In the genomic region with DNA sequence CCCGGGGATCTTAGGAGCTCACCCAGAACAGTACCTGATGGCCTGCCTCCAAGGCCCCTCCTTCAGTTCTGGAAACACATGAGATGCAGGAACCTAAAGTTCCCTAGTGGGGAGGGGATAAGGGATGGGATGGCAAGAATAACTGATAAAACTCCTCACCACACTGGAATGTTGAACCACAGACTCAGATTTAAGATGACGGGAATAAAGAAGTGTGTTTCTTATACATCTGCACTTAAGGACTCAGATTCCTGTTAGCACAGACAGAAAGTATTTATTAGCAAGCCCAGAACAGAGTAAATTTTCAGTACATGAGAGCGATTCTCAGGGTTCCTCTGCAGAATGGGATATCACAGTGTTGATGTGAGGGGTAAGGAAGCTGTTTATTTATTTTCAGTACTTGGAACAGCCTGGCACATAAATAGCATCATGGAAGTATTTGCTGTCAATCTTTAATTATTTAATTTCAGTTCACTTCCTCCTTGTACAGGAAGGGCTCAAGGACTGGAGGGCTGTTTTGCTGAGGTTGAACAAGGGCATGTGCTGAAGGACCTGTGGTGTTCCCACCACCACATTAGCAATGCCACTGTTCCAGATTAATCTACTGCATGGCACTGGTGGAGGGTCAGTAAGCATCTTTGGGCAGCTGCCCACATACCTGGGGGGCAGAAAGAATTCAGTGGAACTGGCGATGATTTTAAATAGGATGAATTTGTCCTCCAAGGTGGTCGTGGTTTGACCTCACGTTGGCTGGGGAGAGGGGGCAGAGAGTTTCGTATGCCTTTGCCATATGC, we compare ENCODE assay signal across 16 cellular contexts.
DNase-seq lines count a peak whose midpoint lies in the region; ATAC-seq and TF ChIP-seq lines count a peak whose summit lies in the region.
"Had no signal": no experiment of that assay in that cellular context is flagged by ENCODE, and none has a peak within 500 bp of the region (broad histone marks: within the 10 kb centered on the region; RNA-seq: fewer than 3 reads in every experiment).

No MANE protein-coding gene starts in this region.

- peaks cover 21% of the 10 kb centered on the region for H3K27me3 Mint-ChIP-seq in type B pancreatic cell
- H3K27me3 Mint-ChIP-seq: activated naive CD8-positive, alpha-beta T cell treated with anti-CD3 and anti-CD28 coated beads for 36 hours had no signal

- no peaks in the 10 kb centered on the region for H3K9me3 ChIP-seq in WERI-Rb-1 (ENCODE audit: severe bottlenecking)

- H3K36me3 ChIP-seq in WERI-Rb-1: no peaks in the 10 kb centered on the region

- peak overlapping the region; percentile 18 for H3K27ac Mint-ChIP-seq in type B pancreatic cell
- H3K27ac Mint-ChIP-seq: activated naive CD8-positive, alpha-beta T cell treated with anti-CD3 and anti-CD28 coated beads for 36 hours had no signal

- H3K4me1 Mint-ChIP-seq in type B pancreatic cell (ENCODE audit: unreplicated experiment): peaks cover 47% of the 10 kb centered on the region

- no peak for ATAC-seq in HG03280 (IDR thresholded peaks at IDR 0.05; ENCODE audit: unreplicated experiment)
- ATAC-seq: HepG2 had no signal

- peaks cover 7% of the 10 kb centered on the region for H3K9me3 Mint-ChIP-seq in type B pancreatic cell
- H3K9me3 Mint-ChIP-seq: activated naive CD8-positive, alpha-beta T cell treated with anti-CD3 and anti-CD28 coated beads for 36 hours had no signal

- H3K27ac ChIP-seq in WERI-Rb-1: no peak overlapping the region
- H3K27ac ChIP-seq: 22Rv1, VCaP had no signal

- no peak overlapping the region for H3K4me3 ChIP-seq in WERI-Rb-1 (ENCODE audit: low read depth, low read length)

- TF ChIP-seq CTCF in type B pancreatic cell (conservative IDR thresholded peaks at IDR 0.05) (no peak), WERI-Rb-1 (IDR thresholded peaks at IDR 0.05; ENCODE audit: low read depth, low read length) (no peak)

- H3K27me3 ChIP-seq in WERI-Rb-1 (ENCODE audit: insufficient read depth, low read depth, severe bottlenecking): no peaks in the 10 kb centered on the region

- no peak overlapping the region for H3K4me3 Mint-ChIP-seq in type B pancreatic cell
- H3K4me3 Mint-ChIP-seq: activated naive CD8-positive, alpha-beta T cell treated with anti-CD3 and anti-CD28 coated beads for 36 hours had no signal

- no peaks in the 10 kb centered on the region for H3K36me3 Mint-ChIP-seq in type B pancreatic cell
- H3K36me3 Mint-ChIP-seq: activated naive CD8-positive, alpha-beta T cell treated with anti-CD3 and anti-CD28 coated beads for 36 hours had no signal

- DNase-seq in DMS53 (lab: John Stamatoyannopoulos, UW) (peak; percentile 12), DMS53 treated with DMSO at 0.1 percent for 48 hours (lab: John Stamatoyannopoulos, UW; ENCODE audit: unreplicated experiment) (no peak), amniotic epithelial cell (ENCODE audit: low read depth) (peak; percentile 89), hepatic stellate cell (ENCODE audit: low spot score) (peak; percentile 76), type B pancreatic cell (ENCODE audit: extremely low spot score, unreplicated experiment) (no peak), WERI-Rb-1 (no peak), NCI-H146 (lab: John Stamatoyannopoulos, UW) (no peak)
- DNase-seq: activated naive CD8-positive, alpha-beta T cell treated with anti-CD3 and anti-CD28 coated beads for 36 hours; COR-L47; NCI-H1092; NCI-H345; stimulated activated naive CD4-positive, alpha-beta T cell treated with Interleukin-2 at 50 U/mL for 16 hours had no signal

Comparison
In these comparisons a context has a peak if more than half of its experiments do, and no peak if none do; other contexts are left out.
1. DNase-seq: peak in DMS53 (single experiment), amniotic epithelial cell (single experiment) and hepatic stellate cell (single experiment); none in DMS53 treated with DMSO at 0.1 percent for 48 hours (single experiment), type B pancreatic cell (single experiment), WERI-Rb-1 (single experiment) and NCI-H146 (single experiment).